In the genomic region with DNA sequence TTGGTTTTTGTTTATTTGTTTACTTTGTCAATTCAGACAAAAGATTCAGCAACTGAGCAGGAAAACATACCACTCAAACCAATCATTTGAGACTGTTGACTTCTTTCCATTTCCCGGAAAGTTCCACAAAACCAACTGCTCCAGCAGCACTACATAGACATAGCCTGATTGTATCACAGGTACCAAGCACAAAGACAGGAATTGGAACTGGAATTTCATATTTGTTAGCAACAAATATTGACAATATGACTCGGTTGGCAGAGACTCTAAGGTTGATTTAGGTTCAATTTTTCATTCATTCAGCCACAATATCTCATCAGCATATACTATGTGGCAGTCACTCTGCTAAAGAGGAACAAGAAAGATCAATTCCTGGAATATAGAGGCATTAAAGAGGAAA, we compare ENCODE assay signal across 34 cellular contexts.
"Had no signal": no experiment of that assay in that cellular context is flagged by ENCODE, and none has a peak within 500 bp of the region (broad histone marks: within the 10 kb centered on the region; RNA-seq: fewer than 3 reads in every experiment).

No MANE protein-coding gene starts in this region.

- ATAC-seq: activated CD4-positive, alpha-beta T cell treated with anti-CD3 and anti-CD28 coated beads for 36 hours; activated CD8-positive, alpha-beta memory T cell treated with anti-CD3 and anti-CD28 coated beads, Interleukin-2, amount 10 ng/mL, durations not matched to agents 7 days and 5 days; activated CD8-positive, alpha-beta T cell treated with anti-CD3 and anti-CD28 coated beads, Interleukin-2, amount 10 ng/mL, durations not matched to agents 7 days and 5 days; activated naive CD8-positive, alpha-beta T cell treated with anti-CD3 and anti-CD28 coated beads, Interleukin-2, amount 50 U/mL, for 24 hours; gastroesophageal sphincter; heart right ventricle had no signal

- H3K36me3 ChIP-seq: adrenal gland, breast epithelium, cardiac muscle cell, colonic mucosa, esophagus squamous epithelium, gastroesophageal sphincter, heart right ventricle had no signal

- H3K27ac ChIP-seq: adrenal gland, breast epithelium, cardiac muscle cell, colonic mucosa, epithelial cell of prostate, esophagus squamous epithelium, gastroesophageal sphincter, heart right ventricle had no signal

- H3K4me1 Mint-ChIP-seq: activated CD4-positive, alpha-beta T cell treated with anti-CD3 and anti-CD28 coated beads for 36 hours; activated CD4-positive, alpha-beta T cell treated with anti-CD3 and anti-CD28 coated beads, Interleukin-2, amount 10 ng/mL, durations not matched to agents 24 days and 14 days; activated CD8-positive, alpha-beta memory T cell treated with anti-CD3 and anti-CD28 coated beads, Interleukin-2, amount 10 ng/mL, durations not matched to agents 7 days and 5 days; activated naive CD4-positive, alpha-beta T cell treated with anti-CD3 and anti-CD28 coated beads, Interleukin-2, amount 50 U/mL, for 24 hours; activated naive CD8-positive, alpha-beta T cell treated with anti-CD3 and anti-CD28 coated beads for 36 hours; activated naive CD8-positive, alpha-beta T cell treated with anti-CD3 and anti-CD28 coated beads, Interleukin-2, amount 50 U/mL, for 24 hours; brain had no signal

- H3K4me3 Mint-ChIP-seq: activated CD4-positive, alpha-beta memory T cell treated with anti-CD3 and anti-CD28 coated beads for 36 hours; activated CD4-positive, alpha-beta T cell treated with anti-CD3 and anti-CD28 coated beads for 36 hours; activated CD4-positive, alpha-beta T cell treated with anti-CD3 and anti-CD28 coated beads, Interleukin-2, amount 10 ng/mL, durations not matched to agents 24 days and 14 days; activated CD8-positive, alpha-beta memory T cell treated with anti-CD3 and anti-CD28 coated beads, Interleukin-2, amount 10 ng/mL, durations not matched to agents 7 days and 5 days; activated CD8-positive, alpha-beta T cell treated with anti-CD3 and anti-CD28 coated beads, Interleukin-2, amount 10 ng/mL, durations not matched to agents 7 days and 5 days; activated naive CD4-positive, alpha-beta T cell treated with anti-CD3 and anti-CD28 coated beads for 36 hours; activated naive CD4-positive, alpha-beta T cell treated with anti-CD3 and anti-CD28 coated beads, Interleukin-2, amount 50 U/mL, for 24 hours; activated naive CD8-positive, alpha-beta T cell treated with anti-CD3 and anti-CD28 coated beads for 36 hours; activated naive CD8-positive, alpha-beta T cell treated with anti-CD3 and anti-CD28 coated beads, Interleukin-2, amount 50 U/mL, for 24 hours; activated T-helper 1 cell treated with anti-CD3 and anti-CD28 coated beads, Interleukin-12 subunit alpha, Interleukin-12 subunit beta, Interleukin-2, Interleukin-4 antibody, amounts not matched to agents 30 ng/mL and 10 ng/mL and 1 ng/mL, durations not matched to agents 14 hours and 24 hours and 36 hours; brain; T-helper 1 cell treated with Interleukin-12 subunit alpha and Interleukin-12 subunit beta and Interleukin-4 antibody, amounts not matched to agents 30 μg/mL and 1 μg/mL, for 36 hours had no signal

- H3K9me3 ChIP-seq: adrenal gland, colonic mucosa had no signal

- DNase-seq: activated CD4-positive, alpha-beta memory T cell treated with anti-CD3 and anti-CD28 coated beads for 36 hours; activated CD4-positive, alpha-beta T cell treated with anti-CD3 and anti-CD28 coated beads for 36 hours; activated CD4-positive, alpha-beta T cell treated with anti-CD3 and anti-CD28 coated beads, Interleukin-2, amount 10 ng/mL, durations not matched to agents 24 days and 14 days; activated CD4-positive, CD25-positive, alpha-beta regulatory T cell; activated CD4-positive, CD25-positive, alpha-beta regulatory T cell treated with anti-CD3 and anti-CD28 coated beads, Interleukin-2, amount 50 U/mL, for 72 hours; activated CD8-positive, alpha-beta memory T cell treated with anti-CD3 and anti-CD28 coated beads, Interleukin-2, amount 10 ng/mL, durations not matched to agents 7 days and 5 days; activated CD8-positive, alpha-beta memory T cell treated with anti-CD3 and anti-CD28 coated beads, Interleukin-2, amount 50 U/mL, for 4 hours; activated CD8-positive, alpha-beta T cell treated with anti-CD3 and anti-CD28 coated beads, Interleukin-2, amount 10 ng/mL, durations not matched to agents 7 days and 5 days; activated effector memory CD4-positive, alpha-beta T cell treated with anti-CD3 and anti-CD28 coated beads, Interleukin-2, amount 50 U/mL, for 16 hours; activated naive CD4-positive, alpha-beta T cell treated with anti-CD3 and anti-CD28 coated beads for 36 hours; activated naive CD8-positive, alpha-beta T cell treated with anti-CD3 and anti-CD28 coated beads for 36 hours; activated naive CD8-positive, alpha-beta T cell treated with anti-CD3 and anti-CD28 coated beads, Interleukin-2, amount 50 U/mL, for 24 hours; activated T-cell treated with anti-CD3 and anti-CD28 coated beads, Interleukin-2, amount 50 U/mL, for 1 hour; activated T-cell treated with anti-CD3 and anti-CD28 coated beads, Interleukin-2, amount 50 U/mL, for 48 hours; adrenal gland; amygdala; aorta; central memory CD4-positive, alpha-beta T cell; cerebellar nuclear complex; colonic mucosa; effector CD8-positive, alpha-beta T cell; esophagus squamous epithelium; foreskin melanocyte; heart right ventricle; T-helper 9 cell had no signal

- H3K36me3 Mint-ChIP-seq: activated CD4-positive, alpha-beta memory T cell treated with anti-CD3 and anti-CD28 coated beads for 36 hours; activated CD8-positive, alpha-beta memory T cell treated with anti-CD3 and anti-CD28 coated beads, Interleukin-2, amount 10 ng/mL, durations not matched to agents 7 days and 5 days; activated naive CD4-positive, alpha-beta T cell treated with anti-CD3 and anti-CD28 coated beads, Interleukin-2, amount 50 U/mL, for 24 hours; activated naive CD8-positive, alpha-beta T cell treated with anti-CD3 and anti-CD28 coated beads for 36 hours; brain had no signal

- H3K27me3 ChIP-seq: cardiac muscle cell, colonic mucosa, esophagus squamous epithelium, gastroesophageal sphincter, heart right ventricle had no signal

- H3K4me1 ChIP-seq: adrenal gland, breast epithelium, colonic mucosa, esophagus squamous epithelium, gastroesophageal sphincter, heart right ventricle had no signal

- H3K9me3 Mint-ChIP-seq: activated CD4-positive, alpha-beta T cell treated with anti-CD3 and anti-CD28 coated beads, Interleukin-2, amount 10 ng/mL, durations not matched to agents 24 days and 14 days; activated naive CD4-positive, alpha-beta T cell treated with anti-CD3 and anti-CD28 coated beads, Interleukin-2, amount 50 U/mL, for 24 hours; activated T-helper 1 cell treated with anti-CD3 and anti-CD28 coated beads, Interleukin-12 subunit alpha, Interleukin-12 subunit beta, Interleukin-2, Interleukin-4 antibody, amounts not matched to agents 30 ng/mL and 10 ng/mL and 1 ng/mL, durations not matched to agents 14 hours and 24 hours and 36 hours; activated T-helper 2 cell treated with anti-CD3 and anti-CD28 coated beads, Interferon-gamma antibody, Interleukin-2, Interleukin-4, amounts not matched to agents 10 μg/mL and 5 μg/mL and 100 μg/mL, durations not matched to agents 14 hours and 24 hours and 36 hours had no signal

- H3K4me3 ChIP-seq: adrenal gland, breast epithelium, cardiac muscle cell, colonic mucosa, esophagus squamous epithelium, gastroesophageal sphincter, heart right ventricle had no signal

- H3K27me3 Mint-ChIP-seq: activated CD4-positive, alpha-beta memory T cell treated with anti-CD3 and anti-CD28 coated beads for 36 hours; activated CD4-positive, alpha-beta T cell treated with anti-CD3 and anti-CD28 coated beads for 36 hours; activated CD4-positive, alpha-beta T cell treated with anti-CD3 and anti-CD28 coated beads, Interleukin-2, amount 10 ng/mL, durations not matched to agents 24 days and 14 days; activated CD8-positive, alpha-beta memory T cell treated with anti-CD3 and anti-CD28 coated beads, Interleukin-2, amount 10 ng/mL, durations not matched to agents 7 days and 5 days; activated naive CD4-positive, alpha-beta T cell treated with anti-CD3 and anti-CD28 coated beads, Interleukin-2, amount 50 U/mL, for 24 hours; activated naive CD8-positive, alpha-beta T cell treated with anti-CD3 and anti-CD28 coated beads for 36 hours; activated naive CD8-positive, alpha-beta T cell treated with anti-CD3 and anti-CD28 coated beads, Interleukin-2, amount 50 U/mL, for 24 hours; brain had no signal

- H3K27ac Mint-ChIP-seq: activated CD4-positive, alpha-beta memory T cell treated with anti-CD3 and anti-CD28 coated beads for 36 hours; activated CD4-positive, alpha-beta T cell treated with anti-CD3 and anti-CD28 coated beads for 36 hours; activated CD4-positive, alpha-beta T cell treated with anti-CD3 and anti-CD28 coated beads, Interleukin-2, amount 10 ng/mL, durations not matched to agents 24 days and 14 days; activated CD8-positive, alpha-beta memory T cell treated with anti-CD3 and anti-CD28 coated beads, Interleukin-2, amount 10 ng/mL, durations not matched to agents 7 days and 5 days; activated CD8-positive, alpha-beta T cell treated with anti-CD3 and anti-CD28 coated beads, Interleukin-2, amount 10 ng/mL, durations not matched to agents 7 days and 5 days; activated naive CD4-positive, alpha-beta T cell treated with anti-CD3 and anti-CD28 coated beads for 36 hours; activated naive CD4-positive, alpha-beta T cell treated with anti-CD3 and anti-CD28 coated beads, Interleukin-2, amount 50 U/mL, for 24 hours; activated naive CD8-positive, alpha-beta T cell treated with anti-CD3 and anti-CD28 coated beads for 36 hours; activated naive CD8-positive, alpha-beta T cell treated with anti-CD3 and anti-CD28 coated beads, Interleukin-2, amount 50 U/mL, for 24 hours; activated T-helper 1 cell treated with anti-CD3 and anti-CD28 coated beads, Interleukin-12 subunit alpha, Interleukin-12 subunit beta, Interleukin-2, Interleukin-4 antibody, amounts not matched to agents 30 ng/mL and 10 ng/mL and 1 ng/mL, durations not matched to agents 14 hours and 24 hours and 36 hours; activated T-helper 2 cell treated with anti-CD3 and anti-CD28 coated beads, Interferon-gamma antibody, Interleukin-2, Interleukin-4, amounts not matched to agents 10 μg/mL and 5 μg/mL and 100 μg/mL, durations not matched to agents 14 hours and 24 hours and 36 hours; T-helper 1 cell treated with Interleukin-12 subunit alpha and Interleukin-12 subunit beta and Interleukin-4 antibody, amounts not matched to agents 30 μg/mL and 1 μg/mL, for 36 hours had no signal
